In the genomic region with DNA sequence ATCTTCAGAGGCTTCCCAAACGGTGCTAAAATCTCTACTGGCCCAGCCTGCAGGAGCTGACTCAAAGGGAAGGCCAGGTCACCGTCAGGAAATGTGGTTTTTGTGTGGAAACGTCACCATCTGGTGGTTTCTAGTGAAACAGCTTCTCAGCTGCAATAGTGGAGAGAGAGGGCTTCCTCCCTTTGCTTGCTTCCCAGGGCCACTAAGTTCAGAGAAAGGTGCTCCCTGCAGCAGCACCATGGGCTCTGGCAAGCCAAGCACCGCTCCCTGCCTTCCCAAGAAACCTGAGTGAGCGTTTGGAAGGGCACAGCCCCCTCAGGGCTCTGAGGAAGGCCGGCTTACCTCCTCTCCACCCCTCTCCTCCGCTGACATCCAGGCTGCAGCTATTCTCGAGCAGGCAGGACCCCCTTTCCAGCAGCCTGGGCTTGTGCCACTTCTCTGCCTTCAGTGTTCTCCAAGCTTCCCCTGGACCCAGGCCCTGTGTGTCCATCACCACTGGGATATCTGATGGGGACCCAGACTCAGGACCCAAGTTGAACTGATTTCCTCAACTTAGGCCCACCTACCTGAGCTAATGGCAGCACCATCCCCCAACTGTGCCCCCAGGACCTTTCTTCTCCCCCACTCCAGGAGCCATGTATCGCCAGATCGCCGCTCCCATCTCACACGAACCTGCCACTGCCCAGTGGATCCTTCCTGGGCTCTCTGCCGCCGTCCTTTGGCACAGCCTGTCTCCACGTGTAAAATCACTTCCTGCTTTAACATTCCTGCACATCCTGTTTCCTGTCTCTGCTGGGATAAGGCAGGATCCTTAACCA, we compare ENCODE assay signal across 8 cellular contexts. TPM values are rescaled to one million over a fixed set of nuclear protein-coding genes. Genes with fewer than 3 reads are reported as not detected.
DNase-seq lines count a peak whose midpoint lies in the region; ATAC-seq and TF ChIP-seq lines count a peak whose summit lies in the region.

No MANE protein-coding gene starts in this region.

- H3K4me3 Mint-ChIP-seq in MCF 10A (ENCODE audit: unreplicated experiment): no peak overlapping the region

- POLR2A ChIA-PET in MCF 10A (lab: Yijun Ruan, JAX): interaction anchor here (0.7 kb wide), 1 partner anchor 760 kb away, joined by 3 read pairs; no protein-coding TSS in a partner anchor

- H3K36me3 Mint-ChIP-seq in MCF 10A (ENCODE audit: insufficient read depth, unreplicated experiment): no peaks in the 10 kb centered on the region

- peak; percentile 69 for TF ChIP-seq CTCF in MCF 10A (IDR thresholded peaks at IDR 0.05; ENCODE audit: unreplicated experiment)

- DNase-seq in activated T-cell treated with anti-CD3 and anti-CD28 coated beads for 24 hours (ENCODE audit: low read depth): peak; percentile 23
- no peak for DNase-seq in activated T-cell treated with anti-CD3 and anti-CD28 coated beads, Interleukin-2, amount 50 U/mL, for 1 hour
- peak; percentile 40 for DNase-seq in NOMO-1 treated with DMSO at 0.1 percent for 48 hours (lab: John Stamatoyannopoulos, UW; ENCODE audit: unreplicated experiment)
- peak; percentile 70 for DNase-seq in MCF 10A (ENCODE audit: unreplicated experiment)
- DNase-seq in left colon: no peak
- peak; percentile 18 for DNase-seq in stromal cell of bone marrow (ENCODE audit: low read depth)

- ATAC-seq in GM21360 (IDR thresholded peaks at IDR 0.05; ENCODE audit: unreplicated experiment): peak; percentile 84
- ATAC-seq in HG03521 (IDR thresholded peaks at IDR 0.05; ENCODE audit: unreplicated experiment): peak; percentile 60
- ATAC-seq in left colon: peak; percentile 55

- no peaks in the 10 kb centered on the region for H3K27me3 Mint-ChIP-seq in MCF 10A (ENCODE audit: insufficient read depth, unreplicated experiment)

- BruUV-seq in MCF 10A (replicated peaks; lab: Mats Ljungman, UMichigan): no TSS peak

- peak overlapping the region; percentile 3 for H3K27ac Mint-ChIP-seq in MCF 10A (ENCODE audit: low read depth, unreplicated experiment)

- intact Hi-C loops in MCF 10A (cut with micrococcal nuclease): loop anchor here (1.0 kb wide), 2 partner anchors 701 to 757 kb away; no protein-coding TSS in a partner anchor
- intact Hi-C loops in left colon (cut with DNase I, micrococcal nuclease): loop anchor here in 1 of 2 donors (2.0 kb wide), 1 partner anchor 701 kb away; no protein-coding TSS in a partner anchor

- H3K9me3 Mint-ChIP-seq in MCF 10A (ENCODE audit: unreplicated experiment): no peaks in the 10 kb centered on the region

- CTCF ChIA-PET in MCF 10A (lab: Yijun Ruan, JAX): interaction anchor here (0.6 to 5.8 kb wide), 30 partner anchors 9 to 1745 kb away, joined by 3 to 111 read pairs (median 4); a partner anchor contains a TSS

- H3K4me1 Mint-ChIP-seq in MCF 10A (ENCODE audit: insufficient read depth, unreplicated experiment): no peaks in the 10 kb centered on the region

RNA-seq across cellular contexts. Expression of a gene that starts 9.8 kb away (rescaled TPM):
- total RNA-seq in MCF 10A (2022) (not detected in 2 replicates), left colon (not detected)

Comparison
In these comparisons a context has a peak if more than half of its experiments do, and no peak if none do; other contexts are left out.
1. DNase-seq: peak in activated T-cell treated with anti-CD3 and anti-CD28 coated beads for 24 hours (single experiment), NOMO-1 treated with DMSO at 0.1 percent for 48 hours (single experiment), MCF 10A (single experiment) and stromal cell of bone marrow (single experiment); none in activated T-cell treated with anti-CD3 and anti-CD28 coated beads, Interleukin-2, amount 50 U/mL, for 1 hour (single experiment) and left colon (0 of 2).
2. Peak in every context shown above with its lines, with median percentiles within 50 percentile points of each other: ATAC-seq.